In the genomic region with DNA sequence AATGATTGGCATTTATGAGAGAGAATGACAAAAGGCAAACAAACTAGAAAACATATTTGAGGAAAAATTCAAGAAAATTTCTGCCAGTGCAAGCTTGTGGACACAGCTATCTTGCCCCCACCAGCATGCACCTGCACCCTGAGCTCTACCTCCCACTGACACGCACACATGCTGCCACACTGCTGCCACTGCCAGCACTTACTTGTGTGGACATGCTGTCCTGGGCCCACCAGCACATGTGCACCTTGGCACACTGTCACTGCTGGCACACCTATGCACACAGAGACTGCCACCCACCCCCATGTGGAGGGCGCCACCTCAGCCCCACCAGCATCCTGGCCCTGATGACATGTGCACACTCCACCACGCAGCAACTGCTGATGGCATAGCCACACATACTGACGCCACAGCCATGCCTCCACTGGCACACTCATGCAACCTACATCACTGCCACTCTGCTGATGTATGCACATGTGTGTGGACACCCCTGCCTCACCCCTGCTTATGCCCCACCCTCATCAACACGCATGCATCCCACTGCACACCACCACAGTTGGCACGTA, we compare ENCODE assay signal across 2 cellular contexts.
TF ChIP-seq lines count a peak whose summit lies in the region.

No MANE protein-coding gene starts in this region.

TF ChIP-seq in A549, 52 proteins besides CTCF, POLR2A, EP300 and RAD21:
- no peak for TF ChIP-seq KDM1A (IDR thresholded peaks at IDR 0.05; ENCODE audit: low read depth)

TF ChIP-seq in H1, 55 proteins besides CTCF, POLR2A, EP300 and RAD21:
- TF ChIP-seq, protein P1, sequence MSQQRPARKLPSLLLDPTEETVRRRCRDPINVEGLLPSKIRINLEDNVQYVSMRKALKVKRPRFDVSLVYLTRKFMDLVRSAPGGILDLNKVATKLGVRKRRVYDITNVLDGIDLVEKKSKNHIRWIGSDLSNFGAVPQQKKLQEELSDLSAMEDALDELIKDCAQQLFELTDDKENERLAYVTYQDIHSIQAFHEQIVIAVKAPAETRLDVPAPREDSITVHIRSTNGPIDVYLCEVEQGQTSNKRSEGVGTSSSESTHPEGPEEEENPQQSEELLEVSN (IDR thresholded peaks at IDR 0.05), result no peak
- TF ChIP-seq RFX5 (IDR thresholded peaks at IDR 0.05; ENCODE audit: borderline replicate concordance, low read depth, low read length) (no peak), CREB1 (IDR thresholded peaks at IDR 0.05) (no peak), RNF2 (IDR thresholded peaks at IDR 0.05; ENCODE audit: borderline replicate concordance, low read depth, low read length, missing control alignments, poor library complexity, severe bottlenecking) (no peak), CBX8 (IDR thresholded peaks at IDR 0.05; ENCODE audit: borderline replicate concordance, low read depth, low read length) (no peak)
- TF ChIP-seq, protein P2, sequence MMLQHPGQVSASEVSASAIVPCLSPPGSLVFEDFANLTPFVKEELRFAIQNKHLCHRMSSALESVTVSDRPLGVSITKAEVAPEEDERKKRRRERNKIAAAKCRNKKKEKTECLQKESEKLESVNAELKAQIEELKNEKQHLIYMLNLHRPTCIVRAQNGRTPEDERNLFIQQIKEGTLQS (IDR thresholded peaks at IDR 0.05; ENCODE audit: insufficient read depth, low read depth, low read length), result no peak
